ENCODE assay signal across 8 cellular contexts in genomic region chr3:171049831-171050444, GRCh38. TPM values are rescaled to one million over a fixed set of nuclear protein-coding genes. Genes with fewer than 3 reads are reported as not detected.
DNase-seq lines count a peak whose midpoint lies in the region; ATAC-seq, FAIRE-seq and TF ChIP-seq lines count a peak whose summit lies in the region.

No MANE protein-coding gene starts in this region.

- WGBS in pancreas, 2 donors = 21 to 25% methylated on average over 6 of the region's 6 CpGs

- ATAC-seq in GM19455 (IDR thresholded peaks at IDR 0.05; ENCODE audit: unreplicated experiment) (peak; percentile 85), HG03469 (IDR thresholded peaks at IDR 0.05; ENCODE audit: unreplicated experiment) (peak; percentile 85), pancreas (peak; percentile 80 to 97 (median 91))

- intact Hi-C loops in activated T-helper 2 cell treated with anti-CD3 and anti-CD28 coated beads, Interferon-gamma antibody, Interleukin-2, Interleukin-4, amounts not matched to agents 10 μg/mL and 5 μg/mL and 100 μg/mL, durations not matched to agents 14 hours and 24 hours and 36 hours (cut with micrococcal nuclease) = loop anchor here (1.0 to 2.0 kb wide), 2 partner anchors 517 to 722 kb away; no protein-coding TSS in a partner anchor
- intact Hi-C loops in pancreas (cut with DNase I) = loop anchor here in 1 of 3 donors (10.0 kb wide), 2 partner anchors 125 to 515 kb away; no protein-coding TSS in a partner anchor

- TF ChIP-seq CTCF in pancreas (IDR thresholded peaks at IDR 0.05) = peak; percentile 22 to 44 (median 38)

- no peak overlapping the region for H3K4me3 Mint-ChIP-seq in activated T-helper 2 cell treated with anti-CD3 and anti-CD28 coated beads, Interferon-gamma antibody, Interleukin-2, Interleukin-4, amounts not matched to agents 10 μg/mL and 5 μg/mL and 100 μg/mL, durations not matched to agents 14 hours and 24 hours and 36 hours (ENCODE audit: low read depth)

- no peak overlapping the region for H3K4me3 ChIP-seq in pancreas

- no peaks in the 10 kb centered on the region for H3K4me1 Mint-ChIP-seq in activated T-helper 2 cell treated with anti-CD3 and anti-CD28 coated beads, Interferon-gamma antibody, Interleukin-2, Interleukin-4, amounts not matched to agents 10 μg/mL and 5 μg/mL and 100 μg/mL, durations not matched to agents 14 hours and 24 hours and 36 hours (ENCODE audit: low read depth)

- no peaks in the 10 kb centered on the region for H3K27me3 ChIP-seq in pancreas

- no peaks in the 10 kb centered on the region for H3K36me3 ChIP-seq in pancreas

- no peaks in the 10 kb centered on the region for H3K9me3 ChIP-seq in pancreas

- H3K27ac ChIP-seq in pancreas = no peak overlapping the region

- DNase-seq in DMS153 treated with DMSO at 0.1 percent for 48 hours (lab: John Stamatoyannopoulos, UW; ENCODE audit: unreplicated experiment) (peak; percentile 41), NOMO-1 treated with DMSO at 0.1 percent for 48 hours (lab: John Stamatoyannopoulos, UW; ENCODE audit: unreplicated experiment) (peak; percentile 59), foreskin melanocyte (peak; percentile 68), pancreas (peak; percentile 22 to 73 (median 60)), mesenteric fat pad (ENCODE audit: low spot score) (no peak)
- DNase-seq in activated T-helper 2 cell treated with anti-CD3 and anti-CD28 coated beads, Interferon-gamma antibody, Interleukin-2, Interleukin-4, amounts not matched to agents 10 μg/mL and 5 μg/mL and 100 μg/mL, durations not matched to agents 14 hours and 24 hours and 36 hours (ENCODE audit: low spot score) = peak; percentile 22

- FAIRE-seq in pancreas (lab: Jason Lieb, UNC) = no peak

- H3K4me1 ChIP-seq in pancreas = peaks cover 0 to 3% (median 0%) of the 10 kb centered on the region in 3 donors

- no peak overlapping the region for H3K27ac Mint-ChIP-seq in activated T-helper 2 cell treated with anti-CD3 and anti-CD28 coated beads, Interferon-gamma antibody, Interleukin-2, Interleukin-4, amounts not matched to agents 10 μg/mL and 5 μg/mL and 100 μg/mL, durations not matched to agents 14 hours and 24 hours and 36 hours

- peaks cover 7% of the 10 kb centered on the region for H3K27me3 Mint-ChIP-seq in activated T-helper 2 cell treated with anti-CD3 and anti-CD28 coated beads, Interferon-gamma antibody, Interleukin-2, Interleukin-4, amounts not matched to agents 10 μg/mL and 5 μg/mL and 100 μg/mL, durations not matched to agents 14 hours and 24 hours and 36 hours (ENCODE audit: low read depth)

- no peaks in the 10 kb centered on the region for H3K36me3 Mint-ChIP-seq in activated T-helper 2 cell treated with anti-CD3 and anti-CD28 coated beads, Interferon-gamma antibody, Interleukin-2, Interleukin-4, amounts not matched to agents 10 μg/mL and 5 μg/mL and 100 μg/mL, durations not matched to agents 14 hours and 24 hours and 36 hours (ENCODE audit: low read depth)

- no peaks in the 10 kb centered on the region for H3K9me3 Mint-ChIP-seq in activated T-helper 2 cell treated with anti-CD3 and anti-CD28 coated beads, Interferon-gamma antibody, Interleukin-2, Interleukin-4, amounts not matched to agents 10 μg/mL and 5 μg/mL and 100 μg/mL, durations not matched to agents 14 hours and 24 hours and 36 hours

RNA-seq across cellular contexts. Expression of gene SLC2A2, which starts 23.4 kb away (rescaled TPM):
- not detected in 2 replicates for total RNA-seq in activated T-helper 2 cell treated with anti-CD3 and anti-CD28 coated beads, Interferon-gamma antibody, Interleukin-2, Interleukin-4, amounts not matched to agents 10 μg/mL and 5 μg/mL and 100 μg/mL, durations not matched to agents 14 hours and 24 hours and 36 hours
- total RNA-seq in pancreas = 1 to 10 TPM in 4 of 6 donors, under 1 TPM in 2; 0.59 to 4.3 (median 2.7) TPM
- 1 to 10 TPM; 1.8 to 5.9 TPM for polyA plus RNA-seq in pancreas
- 0.26 TPM for total RNA-seq in mesenteric fat pad
